1 cellular context compared by ENCODE assay signal in the genomic region with DNA sequence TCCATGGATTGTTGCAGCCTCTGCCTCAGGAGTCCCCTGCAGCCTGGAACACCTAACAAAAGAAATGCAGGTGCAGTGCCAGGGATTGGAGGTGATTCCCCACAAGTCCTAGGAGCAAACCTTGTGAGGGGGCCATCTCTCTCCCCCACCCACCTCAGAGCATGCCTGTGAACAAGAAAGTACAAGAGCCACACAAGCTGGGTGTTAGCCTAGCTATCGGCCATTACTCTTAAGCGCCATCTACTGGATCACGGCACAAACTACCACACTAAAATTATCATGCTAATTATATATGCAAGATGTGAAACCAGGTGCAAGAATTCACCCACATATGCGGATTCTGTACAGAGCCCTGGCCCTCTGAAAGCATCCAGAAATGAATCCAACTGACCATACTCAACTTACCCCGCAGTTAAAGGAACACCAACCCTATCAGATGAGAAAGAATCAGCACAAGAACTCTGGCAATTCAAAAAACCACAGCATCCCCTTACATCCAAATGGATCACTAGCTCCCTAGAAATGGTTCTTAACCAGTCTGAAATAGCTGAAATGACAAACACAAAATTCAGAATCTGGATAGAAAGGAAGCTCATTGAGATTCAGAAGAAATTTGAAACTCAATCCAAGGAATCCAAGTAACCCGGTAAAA.
TF ChIP-seq lines count a peak whose summit lies in the region.

No MANE protein-coding gene starts in this region.

TF ChIP-seq in IMR-90, 13 proteins besides CTCF, POLR2A, EP300 and RAD21 (continued from another document):
- no peak for TF ChIP-seq ELK1 (IDR thresholded peaks at IDR 0.05; ENCODE audit: borderline replicate concordance, low read depth, low read length)
- no peak for TF ChIP-seq RFX5 (IDR thresholded peaks at IDR 0.05; ENCODE audit: low read depth, low read length)
